ENCODE assay signal across 11 cellular contexts in the genomic region with DNA sequence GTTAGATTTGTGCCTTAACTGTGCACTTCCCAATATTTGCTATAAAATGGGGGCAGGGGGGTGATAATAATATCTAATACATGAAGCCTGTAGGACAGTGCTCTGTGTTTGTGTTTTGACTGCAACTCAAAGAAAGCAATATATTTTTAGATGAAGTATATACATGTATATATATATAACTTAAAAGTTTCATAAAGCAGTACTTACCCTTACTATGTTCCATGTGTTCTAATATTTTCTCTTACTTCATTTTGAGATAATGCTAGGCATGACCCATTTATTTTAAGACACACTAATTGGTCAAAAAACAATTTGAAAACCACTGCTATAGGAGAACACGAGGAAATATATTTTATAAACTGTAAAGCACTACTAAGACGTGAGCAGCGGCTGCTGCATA. TPM values are rescaled to one million over a fixed set of nuclear protein-coding genes. Genes with fewer than 3 reads are reported as not detected.
DNase-seq lines count a peak whose midpoint lies in the region; ATAC-seq and TF ChIP-seq lines count a peak whose summit lies in the region.
"Had no signal": no experiment of that assay in that cellular context is flagged by ENCODE, and none has a peak within 500 bp of the region (broad histone marks: within the 10 kb centered on the region; RNA-seq: fewer than 3 reads in every experiment).

No MANE protein-coding gene starts in this region.

- CTCF ChIA-PET in activated naive CD4-positive, alpha-beta T cell treated with anti-CD3 and anti-CD28 coated beads, Interleukin-2, amount 10 ng/mL, durations not matched to agents 7 days and 5 days (lab: Charles Lee), result no interaction called here

- peaks cover 62% of the 10 kb centered on the region for H3K4me1 Mint-ChIP-seq in activated naive CD4-positive, alpha-beta T cell treated with anti-CD3 and anti-CD28 coated beads, Interleukin-2, amount 10 ng/mL, durations not matched to agents 7 days and 5 days
- peaks cover 57% of the 10 kb centered on the region for H3K4me1 Mint-ChIP-seq in activated naive CD8-positive, alpha-beta T cell treated with anti-CD3 and anti-CD28 coated beads, Interleukin-2, amount 50 U/mL, for 24 hours

- H3K9ac ChIP-seq in liver (ENCODE audit: low read depth in 1 of 2, low read length in 2 of 2), result no peak overlapping the region

- no peak for TF ChIP-seq RAD21 in liver (IDR thresholded peaks at IDR 0.05)

- H3K27me3 ChIP-seq in liver (ENCODE audit: control insufficient read depth in 4 of 4, insufficient read depth in 4 of 4, low read length in 3 of 4) (no peaks in the 10 kb centered on the region), thyroid gland (no peaks in the 10 kb centered on the region)

- intact Hi-C loops in thyroid gland (cut with DNase I), result no loop called here

- H3K36me3 Mint-ChIP-seq in activated naive CD4-positive, alpha-beta T cell treated with anti-CD3 and anti-CD28 coated beads, Interleukin-2, amount 10 ng/mL, durations not matched to agents 7 days and 5 days, result peaks cover 46% of the 10 kb centered on the region
- peaks cover 36% of the 10 kb centered on the region for H3K36me3 Mint-ChIP-seq in activated naive CD8-positive, alpha-beta T cell treated with anti-CD3 and anti-CD28 coated beads, Interleukin-2, amount 50 U/mL, for 24 hours (ENCODE audit: low read depth)

- H3K36me3 ChIP-seq in liver (ENCODE audit: control insufficient read depth in 4 of 4, insufficient read depth in 3 of 4, low read depth in 1 of 4, low read length in 3 of 4) (peaks cover 0 to 5% (median 2%) of the 10 kb centered on the region in 4 donors), thyroid gland (peaks cover 0 to 1% of the 10 kb centered on the region in 2 donors)

- WGBS in liver, result 78% methylated on average over 3 of the region's 3 CpGs
- WGBS in thyroid gland, 2 donors, result 53 to 62% methylated on average over 3 of the region's 3 CpGs

- TF ChIP-seq CTCF in liver (IDR thresholded peaks at IDR 0.05; ENCODE audit: low read depth, low read length, missing input control) (no peak), thyroid gland (IDR thresholded peaks at IDR 0.05) (no peak)

- no peak for DNase-seq in activated naive CD4-positive, alpha-beta T cell treated with anti-CD3 and anti-CD28 coated beads, Interleukin-2, amount 10 ng/mL, durations not matched to agents 7 days and 5 days
- DNase-seq in activated naive CD4-positive, alpha-beta T cell treated with anti-CD3 and anti-CD28 coated beads, Interleukin-2, amount 50 U/mL, for 16 hours, result no peak
- no peak for DNase-seq in activated naive CD8-positive, alpha-beta T cell treated with anti-CD3 and anti-CD28 coated beads, Interleukin-2, amount 50 U/mL, for 24 hours
- DNase-seq in thyroid gland, result no peak
- DNase-seq in ureter (ENCODE audit: low spot score), result no peak
- no peak for DNase-seq in stimulated activated CD4-positive, alpha-beta T cell treated with anti-CD3 and anti-CD28 coated beads, Interleukin-4, amount 100 ng/mL, for 24 hours
- DNase-seq: dermis blood vessel endothelial cell, DMS 273 treated with DMSO at 0.1 percent for 48 hours had no signal

- H3K27ac Mint-ChIP-seq in activated naive CD4-positive, alpha-beta T cell treated with anti-CD3 and anti-CD28 coated beads, Interleukin-2, amount 10 ng/mL, durations not matched to agents 7 days and 5 days, result peak overlapping the region; percentile 66
- peak overlapping the region; percentile 11 for H3K27ac Mint-ChIP-seq in activated naive CD8-positive, alpha-beta T cell treated with anti-CD3 and anti-CD28 coated beads, Interleukin-2, amount 50 U/mL, for 24 hours
- H3K27ac Mint-ChIP-seq: progenitor cell of endocrine pancreas had no signal

- H3K9me3 ChIP-seq in liver (ENCODE audit: control insufficient read depth in 4 of 4, low read length in 3 of 4) (no peaks in the 10 kb centered on the region), thyroid gland (no peaks in the 10 kb centered on the region)

- no peaks in the 10 kb centered on the region for H3K9me3 Mint-ChIP-seq in activated naive CD4-positive, alpha-beta T cell treated with anti-CD3 and anti-CD28 coated beads, Interleukin-2, amount 10 ng/mL, durations not matched to agents 7 days and 5 days
- no peaks in the 10 kb centered on the region for H3K9me3 Mint-ChIP-seq in activated naive CD8-positive, alpha-beta T cell treated with anti-CD3 and anti-CD28 coated beads, Interleukin-2, amount 50 U/mL, for 24 hours

- H3K4me3 Mint-ChIP-seq in activated naive CD4-positive, alpha-beta T cell treated with anti-CD3 and anti-CD28 coated beads, Interleukin-2, amount 10 ng/mL, durations not matched to agents 7 days and 5 days, result peak overlapping the region; percentile 94
- H3K4me3 Mint-ChIP-seq in activated naive CD8-positive, alpha-beta T cell treated with anti-CD3 and anti-CD28 coated beads, Interleukin-2, amount 50 U/mL, for 24 hours, result peak overlapping the region; percentile 97

- no peak overlapping the region for H3K27ac ChIP-seq in liver (ENCODE audit: low read depth in 1 of 2, low read length in 2 of 2)
- no peak overlapping the region for H3K27ac ChIP-seq in thyroid gland

- no peak for TF ChIP-seq POLR2A in thyroid gland (IDR thresholded peaks at IDR 0.05)

- peaks cover 7 to 41% (median 28%) of the 10 kb centered on the region in 4 donors for H3K4me1 ChIP-seq in liver (ENCODE audit: control insufficient read depth in 4 of 4, insufficient read depth in 4 of 4, low read length in 3 of 4)
- H3K4me1 ChIP-seq in thyroid gland, result peaks cover 47 to 68% of the 10 kb centered on the region in 2 donors

- H3K4me3 ChIP-seq in liver (ENCODE audit: low read depth in 1 of 3, low read length in 3 of 3), result peak overlapping the region in 2 of 3 donors; percentile 1 to 92
- H3K4me3 ChIP-seq in thyroid gland (replicated peaks in 1 of 3), result peak overlapping the region in 2 of 3 donors; percentile 23 to 88

- peaks cover 4% of the 10 kb centered on the region for H3K27me3 Mint-ChIP-seq in activated naive CD4-positive, alpha-beta T cell treated with anti-CD3 and anti-CD28 coated beads, Interleukin-2, amount 10 ng/mL, durations not matched to agents 7 days and 5 days
- no peaks in the 10 kb centered on the region for H3K27me3 Mint-ChIP-seq in activated naive CD8-positive, alpha-beta T cell treated with anti-CD3 and anti-CD28 coated beads, Interleukin-2, amount 50 U/mL, for 24 hours
- H3K27me3 Mint-ChIP-seq: progenitor cell of endocrine pancreas had no signal

- no peak for ATAC-seq in activated naive CD8-positive, alpha-beta T cell treated with anti-CD3 and anti-CD28 coated beads, Interleukin-2, amount 50 U/mL, for 24 hours
- ATAC-seq in HG02973 (IDR thresholded peaks at IDR 0.05; ENCODE audit: unreplicated experiment), result no peak

TF ChIP-seq in liver, 16 proteins besides CTCF, POLR2A, EP300 and RAD21 (continues in another document):
- TF ChIP-seq, protein P1, sequence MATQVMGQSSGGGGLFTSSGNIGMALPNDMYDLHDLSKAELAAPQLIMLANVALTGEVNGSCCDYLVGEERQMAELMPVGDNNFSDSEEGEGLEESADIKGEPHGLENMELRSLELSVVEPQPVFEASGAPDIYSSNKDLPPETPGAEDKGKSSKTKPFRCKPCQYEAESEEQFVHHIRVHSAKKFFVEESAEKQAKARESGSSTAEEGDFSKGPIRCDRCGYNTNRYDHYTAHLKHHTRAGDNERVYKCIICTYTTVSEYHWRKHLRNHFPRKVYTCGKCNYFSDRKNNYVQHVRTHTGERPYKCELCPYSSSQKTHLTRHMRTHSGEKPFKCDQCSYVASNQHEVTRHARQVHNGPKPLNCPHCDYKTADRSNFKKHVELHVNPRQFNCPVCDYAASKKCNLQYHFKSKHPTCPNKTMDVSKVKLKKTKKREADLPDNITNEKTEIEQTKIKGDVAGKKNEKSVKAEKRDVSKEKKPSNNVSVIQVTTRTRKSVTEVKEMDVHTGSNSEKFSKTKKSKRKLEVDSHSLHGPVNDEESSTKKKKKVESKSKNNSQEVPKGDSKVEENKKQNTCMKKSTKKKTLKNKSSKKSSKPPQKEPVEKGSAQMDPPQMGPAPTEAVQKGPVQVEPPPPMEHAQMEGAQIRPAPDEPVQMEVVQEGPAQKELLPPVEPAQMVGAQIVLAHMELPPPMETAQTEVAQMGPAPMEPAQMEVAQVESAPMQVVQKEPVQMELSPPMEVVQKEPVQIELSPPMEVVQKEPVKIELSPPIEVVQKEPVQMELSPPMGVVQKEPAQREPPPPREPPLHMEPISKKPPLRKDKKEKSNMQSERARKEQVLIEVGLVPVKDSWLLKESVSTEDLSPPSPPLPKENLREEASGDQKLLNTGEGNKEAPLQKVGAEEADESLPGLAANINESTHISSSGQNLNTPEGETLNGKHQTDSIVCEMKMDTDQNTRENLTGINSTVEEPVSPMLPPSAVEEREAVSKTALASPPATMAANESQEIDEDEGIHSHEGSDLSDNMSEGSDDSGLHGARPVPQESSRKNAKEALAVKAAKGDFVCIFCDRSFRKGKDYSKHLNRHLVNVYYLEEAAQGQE (IDR thresholded peaks at IDR 0.05), result no peak
- TF ChIP-seq HNF4G (IDR thresholded peaks at IDR 0.05) (no peak), EGR1 (IDR thresholded peaks at IDR 0.05; ENCODE audit: low read depth in 2 of 2) (no peak), RXRA (IDR thresholded peaks at IDR 0.05) (no peak), HNF4A (conservative IDR thresholded peaks at IDR 0.05) (no peak)
- TF ChIP-seq, protein P2, sequence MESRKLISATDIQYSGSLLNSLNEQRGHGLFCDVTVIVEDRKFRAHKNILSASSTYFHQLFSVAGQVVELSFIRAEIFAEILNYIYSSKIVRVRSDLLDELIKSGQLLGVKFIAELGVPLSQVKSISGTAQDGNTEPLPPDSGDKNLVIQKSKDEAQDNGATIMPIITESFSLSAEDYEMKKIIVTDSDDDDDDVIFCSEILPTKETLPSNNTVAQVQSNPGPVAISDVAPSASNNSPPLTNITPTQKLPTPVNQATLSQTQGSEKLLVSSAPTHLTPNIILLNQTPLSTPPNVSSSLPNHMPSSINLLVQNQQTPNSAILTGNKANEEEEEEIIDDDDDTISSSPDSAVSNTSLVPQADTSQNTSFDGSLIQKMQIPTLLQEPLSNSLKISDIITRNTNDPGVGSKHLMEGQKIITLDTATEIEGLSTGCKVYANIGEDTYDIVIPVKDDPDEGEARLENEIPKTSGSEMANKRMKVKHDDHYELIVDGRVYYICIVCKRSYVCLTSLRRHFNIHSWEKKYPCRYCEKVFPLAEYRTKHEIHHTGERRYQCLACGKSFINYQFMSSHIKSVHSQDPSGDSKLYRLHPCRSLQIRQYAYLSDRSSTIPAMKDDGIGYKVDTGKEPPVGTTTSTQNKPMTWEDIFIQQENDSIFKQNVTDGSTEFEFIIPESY (IDR thresholded peaks at IDR 0.05), result no peak

RNA-seq across cellular contexts. Expression of a gene that starts 2.4 kb away (rescaled TPM):
- total RNA-seq in liver (10 to 100 TPM in 1 of 2 donors, 1 to 10 TPM in 1; 8.7 to 11.4 TPM), thyroid gland (10 to 100 TPM; 14.8 to 30.8 (median 23.8) TPM), ureter (22.5 TPM)
- polyA plus RNA-seq in liver, result 1 to 10 TPM; 2.8 to 3.9 TPM

RNA-seq across cellular contexts. Expression of a gene that starts 14.9 kb away (rescaled TPM):
- 1,000 to 10,000 TPM in 1 of 2 donors, 100 to 1,000 TPM in 1; 967 to 2,255 TPM for total RNA-seq in liver
- polyA plus RNA-seq in liver, result 100 to 1,000 TPM; 310 to 913 TPM
- 1,000 to 10,000 TPM; 2,254 to 3,332 (median 2,569) TPM for total RNA-seq in thyroid gland
- total RNA-seq in ureter, result 1,824 TPM

RNA-seq across cellular contexts. Expression of a gene that starts 35.5 kb away (rescaled TPM):
- total RNA-seq in liver (10 to 100 TPM in 1 of 2 donors, 1 to 10 TPM in 1; 9.6 to 12.3 TPM), thyroid gland (10 to 100 TPM; 18.8 to 31.1 (median 22.8) TPM), ureter (34.5 TPM)
- 10 to 100 TPM in 1 of 2 donors, 1 to 10 TPM in 1; 2.8 to 14.1 TPM for polyA plus RNA-seq in liver

RNA-seq across cellular contexts. Expression of a gene that starts 53.6 kb away (rescaled TPM):
- total RNA-seq in liver (under 1 TPM in 1 of 2 donors, not detected in 1; 0.50 TPM), thyroid gland (10 to 100 TPM; 12.3 to 14.2 (median 13.0) TPM), ureter (3.0 TPM)
- under 1 TPM; 0.10 to 0.14 TPM for polyA plus RNA-seq in liver
- total RNA-seq: progenitor cell of endocrine pancreas had no signal
